Comparison of ENCODE assay signal across 8 cellular contexts in genomic region chr7:49852619-49853462, GRCh38.
A peak's percentile ranks its signal among the peaks of the same experiment; 100 is the strongest.
DNase-seq lines count a peak whose midpoint lies in the region; ATAC-seq and TF ChIP-seq lines count a peak whose summit lies in the region.

No MANE protein-coding gene starts in this region.

- H3K27ac Mint-ChIP-seq in activated T-cell treated with anti-CD3 and anti-CD28 coated beads, Interleukin-2, amount 50 U/mL, for 72 hours: no peak overlapping the region
- H3K27ac Mint-ChIP-seq in activated T-cell treated with anti-CD3 and anti-CD28 coated beads, Interleukin-2, amount 50 U/mL, for 24 hours: no peak overlapping the region

- CTCF ChIA-PET in Panc1 (lab: Charles Lee): no interaction called here

- TF ChIP-seq CTCF in Panc1 (IDR thresholded peaks at IDR 0.05) (peak; percentile 92), coronary artery (IDR thresholded peaks at IDR 0.05) (peak; percentile 17), right lobe of liver (IDR thresholded peaks at IDR 0.05) (peak; percentile 45 to 61 (median 50)), vagina (IDR thresholded peaks at IDR 0.05) (peak in 2 of 3 experiments; percentile 37 to 53)

- in situ Hi-C loops in Panc1 (cut with HindIII; ENCODE audit: low pct_unique_long_range_greater_than_20kb, low sequenced_read_pairs): no loop called here

- H3K9me3 ChIP-seq in Panc1 (ENCODE audit: control insufficient read depth, insufficient read depth, low read depth, low read length) (no peaks in the 10 kb centered on the region), right lobe of liver (no peaks in the 10 kb centered on the region), vagina (no peaks in the 10 kb centered on the region)

- intact Hi-C loops in Panc1 (cut with micrococcal nuclease; ENCODE audit: unreplicated experiment) (loop anchor here (5.0 kb wide), 4 partner anchors 851 to 1741 kb away; no protein-coding TSS in a partner anchor), right lobe of liver (cut with DNase I) (no loop called here), vagina (cut with DNase I) (no loop called here)

- peak; percentile 52; the same call in 1 of the 2 replicates for TF ChIP-seq RAD21 in Ishikawa (IDR thresholded peaks at IDR 0.05; ENCODE audit: low read depth)

- peak; percentile 20 to 21 for DNase-seq in activated T-cell treated with anti-CD3 and anti-CD28 coated beads, Interleukin-2, amount 50 U/mL, for 72 hours
- DNase-seq in activated T-cell treated with anti-CD3 and anti-CD28 coated beads, Interleukin-2, amount 50 U/mL, for 24 hours: no peak
- DNase-seq in Panc1 (ENCODE audit: low read depth, low spot score): peak; percentile 62
- DNase-seq in coronary artery (ENCODE audit: low spot score): no peak
- no peak for DNase-seq in right lobe of liver
- DNase-seq in vagina (ENCODE audit: extremely low spot score in 2 of 2): no peak

- no peak overlapping the region for H3K4me3 Mint-ChIP-seq in activated T-cell treated with anti-CD3 and anti-CD28 coated beads, Interleukin-2, amount 50 U/mL, for 72 hours
- no peak overlapping the region for H3K4me3 Mint-ChIP-seq in activated T-cell treated with anti-CD3 and anti-CD28 coated beads, Interleukin-2, amount 50 U/mL, for 24 hours

- H3K4me1 Mint-ChIP-seq in activated T-cell treated with anti-CD3 and anti-CD28 coated beads, Interleukin-2, amount 50 U/mL, for 72 hours (ENCODE audit: low read depth): no peaks in the 10 kb centered on the region
- no peaks in the 10 kb centered on the region for H3K4me1 Mint-ChIP-seq in activated T-cell treated with anti-CD3 and anti-CD28 coated beads, Interleukin-2, amount 50 U/mL, for 24 hours (ENCODE audit: low read depth)

- 30% methylated on average over 8 of the region's 11 CpGs for WGBS in right lobe of liver (ENCODE audit: insufficient coverage, low coverage, low lambda C conversion rate, missing lambda C conversion rate)

- H3K27me3 Mint-ChIP-seq in activated T-cell treated with anti-CD3 and anti-CD28 coated beads, Interleukin-2, amount 50 U/mL, for 72 hours (ENCODE audit: low read depth): peaks cover 13% of the 10 kb centered on the region
- no peaks in the 10 kb centered on the region for H3K27me3 Mint-ChIP-seq in activated T-cell treated with anti-CD3 and anti-CD28 coated beads, Interleukin-2, amount 50 U/mL, for 24 hours

- TF ChIP-seq EP300 in Ishikawa (IDR thresholded peaks at IDR 0.05; ENCODE audit: borderline replicate concordance): no peak

- POLR2A ChIA-PET in Panc1 (lab: Charles Lee): no interaction called here

- no peaks in the 10 kb centered on the region for H3K4me1 ChIP-seq in Panc1 (ENCODE audit: control insufficient read depth, insufficient read depth, low read length)
- no peaks in the 10 kb centered on the region for H3K4me1 ChIP-seq in right lobe of liver
- H3K4me1 ChIP-seq in vagina: no peaks in the 10 kb centered on the region

- H3K27me3 ChIP-seq in Panc1 (ENCODE audit: control insufficient read depth, insufficient read depth, low read length) (no peaks in the 10 kb centered on the region), right lobe of liver (no peaks in the 10 kb centered on the region), vagina (no peaks in the 10 kb centered on the region)

- no peaks in the 10 kb centered on the region for H3K9me3 Mint-ChIP-seq in activated T-cell treated with anti-CD3 and anti-CD28 coated beads, Interleukin-2, amount 50 U/mL, for 72 hours
- H3K9me3 Mint-ChIP-seq in activated T-cell treated with anti-CD3 and anti-CD28 coated beads, Interleukin-2, amount 50 U/mL, for 24 hours: no peaks in the 10 kb centered on the region

- H3K4me3 ChIP-seq in Panc1 (ENCODE audit: low read depth in 2 of 2, low read length in 2 of 2) (no peak overlapping the region), coronary artery (no peak overlapping the region), right lobe of liver (no peak overlapping the region), vagina (no peak overlapping the region)

- TF ChIP-seq POLR2A in right lobe of liver (IDR thresholded peaks at IDR 0.05) (no peak), vagina (IDR thresholded peaks at IDR 0.05) (no peak)

- H3K36me3 ChIP-seq in Panc1 (ENCODE audit: control insufficient read depth, insufficient read depth, low read length) (no peaks in the 10 kb centered on the region), right lobe of liver (no peaks in the 10 kb centered on the region), vagina (no peaks in the 10 kb centered on the region)

- H3K27ac ChIP-seq in Panc1 (ENCODE audit: low read length) (no peak overlapping the region), coronary artery (no peak overlapping the region), right lobe of liver (no peak overlapping the region), vagina (no peak overlapping the region)

- ATAC-seq in activated T-cell treated with anti-CD3 and anti-CD28 coated beads, Interleukin-2, amount 50 U/mL, for 72 hours (replicated peaks in 1 of 2): peak; percentile 43 to 44
- ATAC-seq in GM21737 (IDR thresholded peaks at IDR 0.05; ENCODE audit: unreplicated experiment) (peak; percentile 65), Panc1 (peak; percentile 89), right lobe of liver (peak; percentile 59 to 83 (median 76))

- H3K36me3 Mint-ChIP-seq in activated T-cell treated with anti-CD3 and anti-CD28 coated beads, Interleukin-2, amount 50 U/mL, for 72 hours (ENCODE audit: insufficient read depth in 2 of 2): no peaks in the 10 kb centered on the region
- no peaks in the 10 kb centered on the region for H3K36me3 Mint-ChIP-seq in activated T-cell treated with anti-CD3 and anti-CD28 coated beads, Interleukin-2, amount 50 U/mL, for 24 hours (ENCODE audit: low read depth)

- BruUV-seq in Panc1 (replicated peaks; lab: Mats Ljungman, UMichigan): no TSS peak

TF ChIP-seq in Ishikawa, 13 proteins besides CTCF, POLR2A, EP300 and RAD21:
- no peak for TF ChIP-seq TCF12 (IDR thresholded peaks at IDR 0.05; ENCODE audit: low read depth)

Comparison
In these comparisons a context has a peak if more than half of its experiments do, and no peak if none do; other contexts are left out.
1. DNase-seq: peak in activated T-cell treated with anti-CD3 and anti-CD28 coated beads, Interleukin-2, amount 50 U/mL, for 72 hours (2 of 2) and Panc1 (single experiment); none in activated T-cell treated with anti-CD3 and anti-CD28 coated beads, Interleukin-2, amount 50 U/mL, for 24 hours (single experiment), coronary artery (single experiment), right lobe of liver (0 of 3) and vagina (0 of 2).
2. CTCF ChIP-seq: peak in every context shown above with its lines; median percentile 92 in Panc1; 50 in right lobe of liver; 45 in vagina; 17 in coronary artery.
3. Peak in every context shown above with its lines, with median percentiles within 50 percentile points of each other: ATAC-seq.